ENCODE assay signal across 1 cellular context in genomic region chr20:48923149-48923718, GRCh38.
TF ChIP-seq lines count a peak whose summit lies in the region.

No MANE protein-coding gene starts in this region.

TF ChIP-seq in HepG2, 621 proteins besides CTCF, POLR2A, EP300 and RAD21 (continued from another document):
- peak; percentile 47; the same call in 1 of the 2 replicates for TF ChIP-seq HOXA5 (CRISPR knock-in tag; IDR thresholded peaks at IDR 0.05)
- TF ChIP-seq ZNF205 (CRISPR knock-in tag; IDR thresholded peaks at IDR 0.05) = peak; percentile 88
- no peak for TF ChIP-seq ZNF678 (CRISPR knock-in tag; IDR thresholded peaks at IDR 0.05)
- TF ChIP-seq, protein P1, sequence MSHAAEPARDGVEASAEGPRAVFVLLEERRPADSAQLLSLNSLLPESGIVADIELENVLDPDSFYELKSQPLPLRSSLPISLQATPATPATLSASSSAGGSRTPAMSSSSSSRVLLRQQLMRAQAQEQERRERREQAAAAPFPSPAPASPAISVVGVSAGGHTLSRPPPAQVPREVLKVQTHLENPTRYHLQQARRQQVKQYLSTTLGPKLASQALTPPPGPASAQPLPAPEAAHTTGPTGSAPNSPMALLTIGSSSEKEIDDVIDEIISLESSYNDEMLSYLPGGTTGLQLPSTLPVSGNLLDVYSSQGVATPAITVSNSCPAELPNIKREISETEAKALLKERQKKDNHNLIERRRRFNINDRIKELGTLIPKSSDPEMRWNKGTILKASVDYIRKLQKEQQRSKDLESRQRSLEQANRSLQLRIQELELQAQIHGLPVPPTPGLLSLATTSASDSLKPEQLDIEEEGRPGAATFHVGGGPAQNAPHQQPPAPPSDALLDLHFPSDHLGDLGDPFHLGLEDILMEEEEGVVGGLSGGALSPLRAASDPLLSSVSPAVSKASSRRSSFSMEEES (CRISPR knock-in tag; IDR thresholded peaks at IDR 0.05) = no peak
- TF ChIP-seq ZNF512 (CRISPR knock-in tag; IDR thresholded peaks at IDR 0.05) = no peak
- peak; percentile 26; the same call in 1 of the 2 replicates for TF ChIP-seq ISL2 (CRISPR knock-in tag; IDR thresholded peaks at IDR 0.05)
- TF ChIP-seq KDM5A (IDR thresholded peaks at IDR 0.05; ENCODE audit: borderline replicate concordance, low read length) = no peak; the same call in 1 of the 2 replicates
- no peak for TF ChIP-seq SSRP1 (CRISPR knock-in tag; IDR thresholded peaks at IDR 0.05)
- no peak for TF ChIP-seq ZNF253 (CRISPR knock-in tag; IDR thresholded peaks at IDR 0.05; ENCODE audit: borderline replicate concordance)
- no peak for TF ChIP-seq KDM3A (CRISPR knock-in tag; IDR thresholded peaks at IDR 0.05; ENCODE audit: low read depth)
- TF ChIP-seq, protein P2, sequence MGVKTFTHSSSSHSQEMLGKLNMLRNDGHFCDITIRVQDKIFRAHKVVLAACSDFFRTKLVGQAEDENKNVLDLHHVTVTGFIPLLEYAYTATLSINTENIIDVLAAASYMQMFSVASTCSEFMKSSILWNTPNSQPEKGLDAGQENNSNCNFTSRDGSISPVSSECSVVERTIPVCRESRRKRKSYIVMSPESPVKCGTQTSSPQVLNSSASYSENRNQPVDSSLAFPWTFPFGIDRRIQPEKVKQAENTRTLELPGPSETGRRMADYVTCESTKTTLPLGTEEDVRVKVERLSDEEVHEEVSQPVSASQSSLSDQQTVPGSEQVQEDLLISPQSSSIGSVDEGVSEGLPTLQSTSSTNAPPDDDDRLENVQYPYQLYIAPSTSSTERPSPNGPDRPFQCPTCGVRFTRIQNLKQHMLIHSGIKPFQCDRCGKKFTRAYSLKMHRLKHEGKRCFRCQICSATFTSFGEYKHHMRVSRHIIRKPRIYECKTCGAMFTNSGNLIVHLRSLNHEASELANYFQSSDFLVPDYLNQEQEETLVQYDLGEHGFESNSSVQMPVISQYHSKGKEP (CRISPR knock-in tag; IDR thresholded peaks at IDR 0.05) = no peak
- no peak for TF ChIP-seq NPAS2 (CRISPR knock-in tag; IDR thresholded peaks at IDR 0.05; ENCODE audit: borderline replicate concordance)
- TF ChIP-seq, protein P3, sequence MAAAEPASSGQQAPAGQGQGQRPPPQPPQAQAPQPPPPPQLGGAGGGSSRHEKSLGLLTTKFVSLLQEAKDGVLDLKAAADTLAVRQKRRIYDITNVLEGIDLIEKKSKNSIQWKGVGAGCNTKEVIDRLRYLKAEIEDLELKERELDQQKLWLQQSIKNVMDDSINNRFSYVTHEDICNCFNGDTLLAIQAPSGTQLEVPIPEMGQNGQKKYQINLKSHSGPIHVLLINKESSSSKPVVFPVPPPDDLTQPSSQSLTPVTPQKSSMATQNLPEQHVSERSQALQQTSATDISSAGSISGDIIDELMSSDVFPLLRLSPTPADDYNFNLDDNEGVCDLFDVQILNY (CRISPR knock-in tag; conservative IDR thresholded peaks at IDR 0.05) = no peak
- peak; percentile 52; the same call in 1 of the 2 replicates for TF ChIP-seq ETV5 (CRISPR knock-in tag; IDR thresholded peaks at IDR 0.05; ENCODE audit: borderline replicate concordance)
- no peak for TF ChIP-seq CENPX (CRISPR knock-in tag; IDR thresholded peaks at IDR 0.05)
- TF ChIP-seq, protein P4, sequence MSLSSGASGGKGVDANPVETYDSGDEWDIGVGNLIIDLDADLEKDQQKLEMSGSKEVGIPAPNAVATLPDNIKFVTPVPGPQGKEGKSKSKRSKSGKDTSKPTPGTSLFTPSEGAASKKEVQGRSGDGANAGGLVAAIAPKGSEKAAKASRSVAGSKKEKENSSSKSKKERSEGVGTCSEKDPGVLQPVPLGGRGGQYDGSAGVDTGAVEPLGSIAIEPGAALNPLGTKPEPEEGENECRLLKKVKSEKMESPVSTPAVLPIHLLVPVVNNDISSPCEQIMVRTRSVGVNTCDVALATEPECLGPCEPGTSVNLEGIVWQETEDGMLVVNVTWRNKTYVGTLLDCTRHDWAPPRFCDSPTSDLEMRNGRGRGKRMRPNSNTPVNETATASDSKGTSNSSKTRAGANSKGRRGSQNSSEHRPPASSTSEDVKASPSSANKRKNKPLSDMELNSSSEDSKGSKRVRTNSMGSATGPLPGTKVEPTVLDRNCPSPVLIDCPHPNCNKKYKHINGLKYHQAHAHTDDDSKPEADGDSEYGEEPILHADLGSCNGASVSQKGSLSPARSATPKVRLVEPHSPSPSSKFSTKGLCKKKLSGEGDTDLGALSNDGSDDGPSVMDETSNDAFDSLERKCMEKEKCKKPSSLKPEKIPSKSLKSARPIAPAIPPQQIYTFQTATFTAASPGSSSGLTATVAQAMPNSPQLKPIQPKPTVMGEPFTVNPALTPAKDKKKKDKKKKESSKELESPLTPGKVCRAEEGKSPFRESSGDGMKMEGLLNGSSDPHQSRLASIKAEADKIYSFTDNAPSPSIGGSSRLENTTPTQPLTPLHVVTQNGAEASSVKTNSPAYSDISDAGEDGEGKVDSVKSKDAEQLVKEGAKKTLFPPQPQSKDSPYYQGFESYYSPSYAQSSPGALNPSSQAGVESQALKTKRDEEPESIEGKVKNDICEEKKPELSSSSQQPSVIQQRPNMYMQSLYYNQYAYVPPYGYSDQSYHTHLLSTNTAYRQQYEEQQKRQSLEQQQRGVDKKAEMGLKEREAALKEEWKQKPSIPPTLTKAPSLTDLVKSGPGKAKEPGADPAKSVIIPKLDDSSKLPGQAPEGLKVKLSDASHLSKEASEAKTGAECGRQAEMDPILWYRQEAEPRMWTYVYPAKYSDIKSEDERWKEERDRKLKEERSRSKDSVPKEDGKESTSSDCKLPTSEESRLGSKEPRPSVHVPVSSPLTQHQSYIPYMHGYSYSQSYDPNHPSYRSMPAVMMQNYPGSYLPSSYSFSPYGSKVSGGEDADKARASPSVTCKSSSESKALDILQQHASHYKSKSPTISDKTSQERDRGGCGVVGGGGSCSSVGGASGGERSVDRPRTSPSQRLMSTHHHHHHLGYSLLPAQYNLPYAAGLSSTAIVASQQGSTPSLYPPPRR (CRISPR knock-in tag; IDR thresholded peaks at IDR 0.05; ENCODE audit: borderline replicate concordance) = peak; percentile 61; the same call in 1 of the 2 replicates
- TF ChIP-seq, protein P5, sequence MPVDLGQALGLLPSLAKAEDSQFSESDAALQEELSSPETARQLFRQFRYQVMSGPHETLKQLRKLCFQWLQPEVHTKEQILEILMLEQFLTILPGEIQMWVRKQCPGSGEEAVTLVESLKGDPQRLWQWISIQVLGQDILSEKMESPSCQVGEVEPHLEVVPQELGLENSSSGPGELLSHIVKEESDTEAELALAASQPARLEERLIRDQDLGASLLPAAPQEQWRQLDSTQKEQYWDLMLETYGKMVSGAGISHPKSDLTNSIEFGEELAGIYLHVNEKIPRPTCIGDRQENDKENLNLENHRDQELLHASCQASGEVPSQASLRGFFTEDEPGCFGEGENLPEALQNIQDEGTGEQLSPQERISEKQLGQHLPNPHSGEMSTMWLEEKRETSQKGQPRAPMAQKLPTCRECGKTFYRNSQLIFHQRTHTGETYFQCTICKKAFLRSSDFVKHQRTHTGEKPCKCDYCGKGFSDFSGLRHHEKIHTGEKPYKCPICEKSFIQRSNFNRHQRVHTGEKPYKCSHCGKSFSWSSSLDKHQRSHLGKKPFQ (CRISPR knock-in tag; IDR thresholded peaks at IDR 0.05; ENCODE audit: insufficient replicate concordance) = no peak
- 0 out of 2 replicates have a peak, but pooled peaks have one; percentile 37 for TF ChIP-seq CC2D1A (CRISPR knock-in tag; IDR thresholded peaks at IDR 0.05)
- TF ChIP-seq HMG20A (CRISPR knock-in tag; IDR thresholded peaks at IDR 0.05; ENCODE audit: borderline replicate concordance) = peak; percentile 68
- TF ChIP-seq CSRNP2 (CRISPR knock-in tag; conservative IDR thresholded peaks at IDR 0.05; ENCODE audit: low read depth) = no peak
- no peak for TF ChIP-seq ZNF850 (CRISPR knock-in tag; conservative IDR thresholded peaks at IDR 0.05)
- TF ChIP-seq ZNF317 (CRISPR knock-in tag; IDR thresholded peaks at IDR 0.05) = no peak
- TF ChIP-seq ZBTB7B (CRISPR knock-in tag; IDR thresholded peaks at IDR 0.05) = peak; percentile 75; the same call in 1 of the 2 replicates
- TF ChIP-seq ZNF234 (CRISPR knock-in tag; conservative IDR thresholded peaks at IDR 0.05) = no peak
